Comparison of ENCODE assay signal across 29 cellular contexts in the genomic region with DNA sequence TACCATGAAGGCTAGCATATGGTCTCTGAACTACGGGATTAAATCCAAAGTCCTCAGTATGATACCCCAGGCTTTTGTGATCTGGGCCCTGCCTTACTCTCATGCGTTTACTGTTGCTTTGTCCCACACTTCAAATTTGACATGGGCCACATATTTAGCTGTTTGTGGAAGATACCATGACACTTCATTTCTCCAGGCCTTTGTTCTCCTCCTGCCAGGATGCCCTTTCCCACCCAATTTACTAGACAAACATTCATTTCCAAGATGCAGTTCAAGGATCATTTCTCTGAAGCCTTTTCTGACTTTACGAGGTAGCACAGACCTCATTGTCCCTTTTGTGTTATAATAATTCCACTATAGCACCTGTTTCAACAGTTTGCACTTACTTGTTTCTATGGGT. TPM values are rescaled to one million over a fixed set of nuclear protein-coding genes. Genes with fewer than 3 reads are reported as not detected.
DNase-seq lines count a peak whose midpoint lies in the region; ATAC-seq, FAIRE-seq and TF ChIP-seq lines count a peak whose summit lies in the region.
"Had no signal": no experiment of that assay in that cellular context is flagged by ENCODE, and none has a peak within 500 bp of the region (broad histone marks: within the 10 kb centered on the region; RNA-seq: fewer than 3 reads in every experiment).

No MANE protein-coding gene starts in this region.

- peaks cover 57% of the 10 kb centered on the region for H3K4me1 Mint-ChIP-seq in activated CD4-positive, alpha-beta memory T cell treated with anti-CD3 and anti-CD28 coated beads, Interleukin-2, amount 10 ng/mL, durations not matched to agents 7 days and 5 days
- peaks cover 49% of the 10 kb centered on the region for H3K4me1 Mint-ChIP-seq in activated CD4-positive, alpha-beta memory T cell treated with anti-CD3 and anti-CD28 coated beads for 36 hours (ENCODE audit: low read depth)
- H3K4me1 Mint-ChIP-seq in progenitor cell of endocrine pancreas (ENCODE audit: low read depth): peaks cover 20% of the 10 kb centered on the region
- H3K4me1 Mint-ChIP-seq in mesothelial cell of epicardium: peaks cover 39% of the 10 kb centered on the region

- CTCF ChIA-PET in activated CD4-positive, alpha-beta memory T cell treated with anti-CD3 and anti-CD28 coated beads, Interleukin-2, amount 10 ng/mL, durations not matched to agents 7 days and 5 days (lab: Charles Lee): no interaction called here
- CTCF ChIA-PET in activated CD4-positive, alpha-beta memory T cell treated with anti-CD3 and anti-CD28 coated beads for 36 hours (lab: Charles Lee): no interaction called here
- CTCF ChIA-PET in K562 (lab: Yijun Ruan, JAX; ENCODE audit: low intra/inter-chr PET ratio): no interaction called here

- H3K27ac Mint-ChIP-seq in activated CD4-positive, alpha-beta memory T cell treated with anti-CD3 and anti-CD28 coated beads, Interleukin-2, amount 10 ng/mL, durations not matched to agents 7 days and 5 days: no peak overlapping the region
- no peak overlapping the region for H3K27ac Mint-ChIP-seq in activated CD4-positive, alpha-beta memory T cell treated with anti-CD3 and anti-CD28 coated beads for 36 hours
- no peak overlapping the region for H3K27ac Mint-ChIP-seq in progenitor cell of endocrine pancreas
- no peak overlapping the region for H3K27ac Mint-ChIP-seq in mesothelial cell of epicardium
- H3K27ac Mint-ChIP-seq: WTC11 had no signal

- peaks cover 3% of the 10 kb centered on the region for H3K27me3 Mint-ChIP-seq in activated CD4-positive, alpha-beta memory T cell treated with anti-CD3 and anti-CD28 coated beads, Interleukin-2, amount 10 ng/mL, durations not matched to agents 7 days and 5 days
- no peaks in the 10 kb centered on the region for H3K27me3 Mint-ChIP-seq in activated CD4-positive, alpha-beta memory T cell treated with anti-CD3 and anti-CD28 coated beads for 36 hours
- no peaks in the 10 kb centered on the region for H3K27me3 Mint-ChIP-seq in progenitor cell of endocrine pancreas
- no peaks in the 10 kb centered on the region for H3K27me3 Mint-ChIP-seq in mesothelial cell of epicardium (ENCODE audit: low read depth)

- no peaks in the 10 kb centered on the region for H3K9me2 ChIP-seq in Loucy (replicated peaks; ENCODE audit: low read depth, low read length)
- H3K9me2 ChIP-seq: SK-N-SH had no signal

- H3K79me2 ChIP-seq in Loucy (ENCODE audit: insufficient read depth, low read length) (peaks cover 69% of the 10 kb centered on the region), K562 (ENCODE audit: control insufficient read depth, insufficient read depth, low read length) (peaks cover 77% of the 10 kb centered on the region)

- H3K9ac ChIP-seq in Loucy (ENCODE audit: low read depth, low read length, poor library complexity, severe bottlenecking) (peak overlapping the region; percentile 91), K562 (ENCODE audit: insufficient read depth in 1 of 2, low read depth in 2 of 2, low read length in 2 of 2) (peak overlapping the region in 1 of 2 experiments; percentile 91; a peak in 2 of 4 replicates)
- H3K9ac ChIP-seq: SK-N-SH had no signal

- no peaks in the 10 kb centered on the region for H3K9me3 ChIP-seq in Loucy (ENCODE audit: insufficient read depth, low read depth, low read length)
- no peaks in the 10 kb centered on the region for H3K9me3 ChIP-seq in K562 (replicated peaks; ENCODE audit: control insufficient read depth, insufficient read depth, low read depth, low read length)
- H3K9me3 ChIP-seq: A549, BE2C, SK-N-SH had no signal

- BruUV-seq in K562 (replicated peaks; lab: Mats Ljungman, UMichigan): no TSS peak

- H3K4me3 ChIP-seq in Loucy (ENCODE audit: low read length, poor library complexity, severe bottlenecking) (peak overlapping the region; percentile 93), K562 (peak overlapping the region; percentile 54; the same call in 1 of the 2 replicates)
- H3K4me3 ChIP-seq: A549, coronary artery, skin epidermis had no signal

- H4K20me1 ChIP-seq in Loucy (ENCODE audit: insufficient read depth, low read length, poor library complexity, severe bottlenecking) (peaks cover 1% of the 10 kb centered on the region), K562 (replicated peaks; ENCODE audit: control insufficient read depth, insufficient read depth, low read length) (no peaks in the 10 kb centered on the region)

- TF ChIP-seq RAD21 in K562 (CRISPR knock-in tag; conservative IDR thresholded peaks at IDR 0.05 in 1 of 2, IDR thresholded peaks at IDR 0.05 in 1 of 2): no peak

- peaks cover 24% of the 10 kb centered on the region for H3K36me3 Mint-ChIP-seq in activated CD4-positive, alpha-beta memory T cell treated with anti-CD3 and anti-CD28 coated beads, Interleukin-2, amount 10 ng/mL, durations not matched to agents 7 days and 5 days (ENCODE audit: low read depth)
- H3K36me3 Mint-ChIP-seq in activated CD4-positive, alpha-beta memory T cell treated with anti-CD3 and anti-CD28 coated beads for 36 hours: peaks cover 3% of the 10 kb centered on the region
- H3K36me3 Mint-ChIP-seq in progenitor cell of endocrine pancreas (ENCODE audit: insufficient read depth) (no peaks in the 10 kb centered on the region), mesothelial cell of epicardium (peaks cover 2% of the 10 kb centered on the region)
- H3K36me3 Mint-ChIP-seq: WTC11 had no signal

- H3K36me3 ChIP-seq in Loucy (ENCODE audit: insufficient read depth, low read length) (no peaks in the 10 kb centered on the region), K562 (ENCODE audit: control insufficient read depth, insufficient read depth, low read length) (peaks cover 18% of the 10 kb centered on the region)
- H3K36me3 ChIP-seq: BE2C had no signal

- H3K4me1 ChIP-seq in Loucy (ENCODE audit: insufficient read depth, low read length, poor library complexity, severe bottlenecking) (peaks cover 59% of the 10 kb centered on the region), K562 (replicated peaks in 1 of 2; ENCODE audit: control insufficient read depth in 2 of 2, insufficient read depth in 2 of 2, low read length in 2 of 2) (peaks cover 4 to 38% of the 10 kb centered on the region in 2 experiments; a peak in 4 of 5 replicates)
- H3K4me1 ChIP-seq: BE2C had no signal

- H3K27me3 ChIP-seq in Loucy (ENCODE audit: insufficient read depth, low read length, poor library complexity, severe bottlenecking): no peaks in the 10 kb centered on the region
- no peaks in the 10 kb centered on the region for H3K27me3 ChIP-seq in K562 (ENCODE audit: control insufficient read depth in 2 of 2, insufficient read depth in 2 of 2, low read length in 2 of 2)
- H3K27me3 ChIP-seq: BE2C had no signal

- POLR2A ChIA-PET in activated CD4-positive, alpha-beta memory T cell treated with anti-CD3 and anti-CD28 coated beads, Interleukin-2, amount 10 ng/mL, durations not matched to agents 7 days and 5 days (lab: Charles Lee): no interaction called here
- POLR2A ChIA-PET in activated CD4-positive, alpha-beta memory T cell treated with anti-CD3 and anti-CD28 coated beads for 36 hours (lab: Charles Lee): no interaction called here
- POLR2A ChIA-PET in K562 (lab: Yijun Ruan, JAX): interaction anchor here (0.8 kb wide), 1 partner anchor 1870 kb away, joined by 3 read pairs; no protein-coding TSS in a partner anchor

- FAIRE-seq in K562 (lab: Jason Lieb, UNC): no peak
- FAIRE-seq: A549, bronchial epithelial cell, GM12892, HTR-8/SVneo, islet of Langerhans had no signal

- no peak for ATAC-seq in K562
- ATAC-seq: A549, WTC11 had no signal

- H3K4me2 ChIP-seq in Loucy (ENCODE audit: low read depth, low read length, poor library complexity, severe bottlenecking) (peak overlapping the region; percentile 91), K562 (ENCODE audit: insufficient read depth, low read length) (peak overlapping the region; percentile 95)

- in situ Hi-C loops in K562 (cut with MboI): no loop called here

- no peak for TF ChIP-seq POLR2A in K562 (conservative IDR thresholded peaks at IDR 0.05)

- no peak for DNase-seq in activated CD4-positive, alpha-beta memory T cell treated with anti-CD3 and anti-CD28 coated beads, Interleukin-2, amount 10 ng/mL, durations not matched to agents 7 days and 5 days
- DNase-seq in activated CD4-positive, alpha-beta memory T cell treated with anti-CD3 and anti-CD28 coated beads for 36 hours: no peak
- DNase-seq in K562 (ENCODE audit: extremely low read depth in 1 of 4, low spot score in 3 of 4): peak in 1 of 4 experiments; percentile 23
- DNase-seq in progenitor cell of endocrine pancreas (ENCODE audit: low spot score, unreplicated experiment): no peak
- no peak for DNase-seq in NCI-H1694 treated with DMSO at 0.1 percent for 48 hours (lab: John Stamatoyannopoulos, UW)
- no peak for DNase-seq in mucosa of gallbladder (ENCODE audit: low spot score)
- DNase-seq in mesothelial cell of epicardium (ENCODE audit: low spot score in 2 of 2, unreplicated experiment in 2 of 2): no peak
- DNase-seq: activated T-cell treated with anti-CD3 and anti-CD28 coated beads, Interleukin-2, amount 50 U/mL, for 1 hour; amygdala; BE2C; H7; midbrain; MV-4-11; NCI-H146; NCI-H2171; NCI-H510A treated with DMSO at 0.1 percent for 48 hours; SK-N-SH; stimulated activated CD4-positive, alpha-beta T cell treated with anti-CD3 and anti-CD28 coated beads, Interleukin-1b, Interleukin-23, amount 100 ng/mL, for 48 hours; substantia nigra; T1000 had no signal

- H3K27ac ChIP-seq in K562 (ENCODE audit: extremely low read depth, low read depth, low read length): peak overlapping the region; percentile 90
- H3K27ac ChIP-seq: A549, coronary artery, skin epidermis had no signal

- peak overlapping the region; percentile 22 for H3K4me3 Mint-ChIP-seq in activated CD4-positive, alpha-beta memory T cell treated with anti-CD3 and anti-CD28 coated beads, Interleukin-2, amount 10 ng/mL, durations not matched to agents 7 days and 5 days
- H3K4me3 Mint-ChIP-seq in activated CD4-positive, alpha-beta memory T cell treated with anti-CD3 and anti-CD28 coated beads for 36 hours: no peak overlapping the region
- H3K4me3 Mint-ChIP-seq in progenitor cell of endocrine pancreas (ENCODE audit: low read depth): peak overlapping the region; percentile 52
- H3K4me3 Mint-ChIP-seq in mesothelial cell of epicardium: no peak overlapping the region

- H3K9me1 ChIP-seq in K562 (ENCODE audit: control insufficient read depth, insufficient read depth, low read length): no peaks in the 10 kb centered on the region

- H3K9me3 Mint-ChIP-seq in activated CD4-positive, alpha-beta memory T cell treated with anti-CD3 and anti-CD28 coated beads, Interleukin-2, amount 10 ng/mL, durations not matched to agents 7 days and 5 days: no peaks in the 10 kb centered on the region
- H3K9me3 Mint-ChIP-seq in activated CD4-positive, alpha-beta memory T cell treated with anti-CD3 and anti-CD28 coated beads for 36 hours: no peaks in the 10 kb centered on the region
- H3K9me3 Mint-ChIP-seq in progenitor cell of endocrine pancreas (ENCODE audit: low read depth) (no peaks in the 10 kb centered on the region), mesothelial cell of epicardium (no peaks in the 10 kb centered on the region)
- H3K9me3 Mint-ChIP-seq: WTC11 had no signal

- TF ChIP-seq EP300 in K562 (IDR thresholded peaks at IDR 0.05; ENCODE audit: low read length): no peak

- H2AFZ ChIP-seq in Loucy (ENCODE audit: low read length): no peak overlapping the region
- peak overlapping the region; percentile 94 for H2AFZ ChIP-seq in K562 (ENCODE audit: low read depth, low read length)

- H3F3A ChIP-seq in Loucy (ENCODE audit: low read depth): no peaks in the 10 kb centered on the region

- intact Hi-C loops in activated CD4-positive, alpha-beta memory T cell treated with anti-CD3 and anti-CD28 coated beads for 36 hours (cut with micrococcal nuclease): loop anchor here (10.0 kb wide), 1 partner anchor 1843 kb away; a partner anchor contains a TSS
- intact Hi-C loops in K562 (cut with micrococcal nuclease): loop anchor here (2.0 kb wide), 2 partner anchors 123 to 139 kb away; a partner anchor contains a TSS

- TF ChIP-seq CTCF in Loucy (conservative IDR thresholded peaks at IDR 0.05; ENCODE audit: low read length): no peak
- no peak for TF ChIP-seq CTCF in K562 (IDR thresholded peaks at IDR 0.05 in 2 of 3, conservative IDR thresholded peaks at IDR 0.05 in 1 of 3; ENCODE audit: insufficient read depth in 2 of 3, low read depth in 1 of 3, low read length in 3 of 3)
- TF ChIP-seq CTCF in progenitor cell of endocrine pancreas (IDR thresholded peaks at IDR 0.05; ENCODE audit: unreplicated experiment): no peak
- no peak for TF ChIP-seq CTCF in mesothelial cell of epicardium (IDR thresholded peaks at IDR 0.05; ENCODE audit: unreplicated experiment)

- WGBS in K562 (ENCODE audit: insufficient coverage, low coverage, missing lambda C conversion rate): 43% methylated on average over 3 of the region's 3 CpGs

RNA-seq across cellular contexts. Expression of a gene that starts 2.2 kb away (rescaled TPM):
- total RNA-seq in activated CD4-positive, alpha-beta memory T cell treated with anti-CD3 and anti-CD28 coated beads, Interleukin-2, amount 10 ng/mL, durations not matched to agents 7 days and 5 days: 10 to 100 TPM; 13.2 to 14.3 TPM
- total RNA-seq in activated CD4-positive, alpha-beta memory T cell treated with anti-CD3 and anti-CD28 coated beads for 36 hours: 10 to 100 TPM; 15.1 to 16.1 TPM
- total RNA-seq in K562 (2011; cell fraction: chromatin; rRNA removed; ENCODE audit: low replicate concordance): 38.6 and 46.6 TPM in 2 replicates
- total RNA-seq in K562 (2011; cell fraction: nucleolus; rRNA removed): 24.1 and 26.5 TPM in 2 replicates
- 35.0 and 36.7 TPM in 2 replicates for total RNA-seq in K562 (2011; cell fraction: nucleoplasm; rRNA removed)
- total RNA-seq in K562 (2014; rRNA removed) (24.0 and 24.3 TPM in 2 replicates), K562 (2014; rRNA removed; fragmentation: Illumina TruSeq; extraction: Trizol) (42.2 and 46.7 TPM in 2 replicates), K562 (2015; rRNA removed; fragmentation: Illumina TruSeq; extraction: Trizol) (27.1 and 30.2 TPM in 2 replicates), K562 (2021) (28.4 and 29.9 TPM in 2 replicates), progenitor cell of endocrine pancreas (12.5 and 14.3 TPM in 2 replicates), mucosa of gallbladder (12.7 TPM), mesothelial cell of epicardium (10.2 to 12.8 TPM (median 10.4 TPM) in 3 replicates)
- polyA plus RNA-seq in K562 (2011; rRNA removed) (80.5 and 98.2 TPM in 2 replicates), K562 (2014; fragmentation: Illumina TruSeq; extraction: Trizol) (31.9 and 34.0 TPM in 2 replicates), K562 (2014; fragmentation: Nextera tagmentation; extraction: Ambion mirVana) (100 to 1,000 TPM in 1 of 2 experiments, 10 to 100 TPM in 1; 97.9 to 107 TPM), K562 (2014; rRNA removed) (31.1 and 32.9 TPM in 2 replicates)
- polyA plus RNA-seq in K562 (2011; cell fraction: cytosol; rRNA removed): 33.7 and 43.7 TPM in 2 replicates
- polyA plus RNA-seq in K562 (2011; cell fraction: nucleus; rRNA removed): 35.3 and 54.0 TPM in 2 replicates
- polyA plus RNA-seq in K562 (2012): 24.3 and 32.0 TPM in 2 replicates
- polyA minus RNA-seq in K562 (2011; rRNA and poly(A)+ RNA removed): 60.1 and 69.8 TPM in 2 replicates
- polyA minus RNA-seq in K562 (2011; cell fraction: cytosol; rRNA and poly(A)+ RNA removed): 12.0 and 29.3 TPM in 2 replicates
- 14.1 and 29.9 TPM in 2 replicates for polyA minus RNA-seq in K562 (2011; cell fraction: nucleus; rRNA and poly(A)+ RNA removed)

RNA-seq across cellular contexts. Expression of a gene that starts 4.4 kb away (rescaled TPM):
- total RNA-seq in activated CD4-positive, alpha-beta memory T cell treated with anti-CD3 and anti-CD28 coated beads, Interleukin-2, amount 10 ng/mL, durations not matched to agents 7 days and 5 days: 10 to 100 TPM; 56.4 to 61.2 TPM
- 10 to 100 TPM; 51.5 to 56.7 TPM for total RNA-seq in activated CD4-positive, alpha-beta memory T cell treated with anti-CD3 and anti-CD28 coated beads for 36 hours
- total RNA-seq in K562 (2011; cell fraction: chromatin; rRNA removed; ENCODE audit: low replicate concordance): 128 and 222 TPM in 2 replicates
- total RNA-seq in K562 (2011; cell fraction: nucleolus; rRNA removed): 35.0 and 41.8 TPM in 2 replicates
- 84.0 and 129 TPM in 2 replicates for total RNA-seq in K562 (2011; cell fraction: nucleoplasm; rRNA removed)
- total RNA-seq in K562 (2014; rRNA removed) (75.9 and 84.6 TPM in 2 replicates), K562 (2014; rRNA removed; fragmentation: Illumina TruSeq; extraction: Trizol) (124 and 129 TPM in 2 replicates), K562 (2015; rRNA removed; fragmentation: Illumina TruSeq; extraction: Trizol) (110 and 117 TPM in 2 replicates), K562 (2021) (87.6 and 93.9 TPM in 2 replicates), progenitor cell of endocrine pancreas (43.9 and 44.5 TPM in 2 replicates), mucosa of gallbladder (33.3 TPM), mesothelial cell of epicardium (31.5 to 32.7 TPM (median 32.2 TPM) in 3 replicates)
- polyA plus RNA-seq in K562 (2011; rRNA removed) (74.0 and 96.8 TPM in 2 replicates), K562 (2014; fragmentation: Illumina TruSeq; extraction: Trizol) (90.9 and 102 TPM in 2 replicates), K562 (2014; fragmentation: Nextera tagmentation; extraction: Ambion mirVana) (10 to 100 TPM; 52.2 to 77.9 TPM), K562 (2014; rRNA removed) (73.5 and 81.6 TPM in 2 replicates)
- polyA plus RNA-seq in K562 (2011; cell fraction: cytosol; rRNA removed): 21.5 and 25.2 TPM in 2 replicates
- polyA plus RNA-seq in K562 (2011; cell fraction: nucleus; rRNA removed): 47.2 and 64.4 TPM in 2 replicates
- 53.3 and 69.4 TPM in 2 replicates for polyA plus RNA-seq in K562 (2012)
- 97.7 and 99.2 TPM in 2 replicates for polyA minus RNA-seq in K562 (2011; rRNA and poly(A)+ RNA removed)
- 34.0 and 38.4 TPM in 2 replicates for polyA minus RNA-seq in K562 (2011; cell fraction: cytosol; rRNA and poly(A)+ RNA removed)
- 76.1 and 92.9 TPM in 2 replicates for polyA minus RNA-seq in K562 (2011; cell fraction: nucleus; rRNA and poly(A)+ RNA removed)

Comparison
In these comparisons a context has a peak if more than half of its experiments do, and no peak if none do; other contexts are left out.
1. H3K4me3 Mint-ChIP-seq: peak in activated CD4-positive, alpha-beta memory T cell treated with anti-CD3 and anti-CD28 coated beads, Interleukin-2, amount 10 ng/mL, durations not matched to agents 7 days and 5 days (single experiment) and progenitor cell of endocrine pancreas (single experiment); none in activated CD4-positive, alpha-beta memory T cell treated with anti-CD3 and anti-CD28 coated beads for 36 hours (single experiment) and mesothelial cell of epicardium (single experiment).